Comparison of ENCODE assay signal across 10 cellular contexts in the genomic region with DNA sequence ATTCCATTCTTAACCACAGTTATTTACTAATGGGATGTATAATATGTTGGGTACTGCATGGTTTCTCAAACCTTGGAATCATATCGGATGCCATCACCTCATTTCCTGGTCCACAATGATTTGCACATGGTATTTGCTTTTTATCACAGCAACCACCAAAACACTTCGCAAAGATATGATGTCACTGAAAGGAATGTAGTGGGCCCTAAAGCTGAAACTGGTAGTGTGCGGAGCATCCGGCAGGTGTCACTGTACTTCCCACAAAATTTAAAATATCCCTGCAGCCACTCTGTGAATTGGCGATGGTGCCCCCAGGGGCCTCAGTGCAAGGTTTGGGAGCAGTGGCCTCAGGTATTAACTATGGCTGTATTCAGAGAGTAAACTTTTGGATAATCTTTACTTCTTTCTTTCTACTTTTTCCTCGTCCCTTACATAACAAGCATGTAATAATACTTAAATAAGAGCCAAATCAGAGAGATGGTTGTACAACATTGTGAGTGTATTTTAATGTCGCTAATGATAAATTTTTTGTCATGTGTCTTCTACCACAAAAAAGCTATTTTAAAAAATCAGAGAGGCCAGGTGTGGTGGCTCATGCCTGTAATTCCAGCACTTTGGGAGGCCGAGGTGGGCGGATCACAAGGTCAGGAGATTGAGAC.
DNase-seq lines count a peak whose midpoint lies in the region; ATAC-seq and TF ChIP-seq lines count a peak whose summit lies in the region.
"Had no signal": no experiment of that assay in that cellular context is flagged by ENCODE, and none has a peak within 500 bp of the region (broad histone marks: within the 10 kb centered on the region; RNA-seq: fewer than 3 reads in every experiment).

No MANE protein-coding gene starts in this region.

- ATAC-seq in T-helper 17 cell (peak; percentile 32), HG02981 (IDR thresholded peaks at IDR 0.05; ENCODE audit: unreplicated experiment) (no peak), HG02840 (IDR thresholded peaks at IDR 0.05; ENCODE audit: low FRiP score, unreplicated experiment) (no peak), GM21390 (IDR thresholded peaks at IDR 0.05; ENCODE audit: unreplicated experiment) (no peak)

- TF ChIP-seq CTCF in Caco-2 (IDR thresholded peaks at IDR 0.05; ENCODE audit: insufficient read depth in 1 of 2, low read depth in 1 of 2, low read length in 1 of 2, severe bottlenecking in 1 of 2, unreplicated experiment in 1 of 2) (peak; percentile 68 to 85), HFFc6 (IDR thresholded peaks at IDR 0.05) (peak; percentile 83), spleen (IDR thresholded peaks at IDR 0.05 in 8 of 11, conservative IDR thresholded peaks at IDR 0.05 in 3 of 11) (peak in 10 of 11 experiments; percentile 29 to 71 (median 46))

- H3K4me1 ChIP-seq in Caco-2 (no peaks in the 10 kb centered on the region), spleen (no peaks in the 10 kb centered on the region)

- H3K27me3 ChIP-seq in Caco-2 (replicated peaks; ENCODE audit: control insufficient read depth, insufficient read depth, low read length) (no peaks in the 10 kb centered on the region; the same call in 1 of the 2 replicates), spleen (replicated peaks in 1 of 7) (peaks cover 0 to 25% (median 0%) of the 10 kb centered on the region in 7 donors)

- H3K9me3 ChIP-seq in Caco-2 (no peaks in the 10 kb centered on the region), T-helper 17 cell (ENCODE audit: control insufficient read depth, low read length, poor library complexity, severe bottlenecking) (no peaks in the 10 kb centered on the region), spleen (no peaks in the 10 kb centered on the region)
- H3K9me3 ChIP-seq: neutrophil had no signal

- CTCF ChIA-PET in Caco-2 (lab: Charles Lee), result interaction anchor here (1.0 to 1.9 kb wide), 6 partner anchors 18 to 105 kb away, joined by 3 to 11 read pairs (median 4); no protein-coding TSS in a partner anchor

- no peaks in the 10 kb centered on the region for H3K9me3 Mint-ChIP-seq in Caco-2 (ENCODE audit: unreplicated experiment)
- no peaks in the 10 kb centered on the region for H3K9me3 Mint-ChIP-seq in HFFc6

- POLR2A ChIA-PET in Caco-2 (lab: Charles Lee), result no interaction called here

- peak in 1 of 2 experiments; percentile 80 for DNase-seq in Caco-2
- peak; percentile 91 for DNase-seq in HFFc6
- DNase-seq in T-helper 17 cell, result no peak
- DNase-seq in glomerular endothelial cell (ENCODE audit: extremely low read depth, low read depth, low spot score), result peak; percentile 62
- DNase-seq in spleen, result no peak

- 65 to 75% (median 69%) methylated on average over 9 of the region's 9 CpGs for WGBS in spleen, 5 donors

- H3K27me3 Mint-ChIP-seq in Caco-2 (ENCODE audit: insufficient read depth, unreplicated experiment) (peaks cover 23% of the 10 kb centered on the region), HFFc6 (ENCODE audit: insufficient read depth) (peaks cover 39% of the 10 kb centered on the region), T-helper 17 cell (peaks cover 40% of the 10 kb centered on the region)

- H3K27ac Mint-ChIP-seq in Caco-2 (ENCODE audit: unreplicated experiment) (peak overlapping the region; percentile 69), HFFc6 (peak overlapping the region; percentile 66), T-helper 17 cell (no peak overlapping the region)

- no peak overlapping the region for H3K27ac ChIP-seq in spleen
- H3K27ac ChIP-seq: neutrophil, SK-N-MC had no signal

- intact Hi-C loops in Caco-2 (cut with micrococcal nuclease; ENCODE audit: unreplicated experiment), result loop anchor here (1.0 kb wide), 3 partner anchors 21 to 218 kb away; no protein-coding TSS in a partner anchor
- intact Hi-C loops in spleen (cut with DNase I; ENCODE audit: low total_unique reads), result no loop called here

- H3K36me3 Mint-ChIP-seq in Caco-2 (ENCODE audit: insufficient read depth, unreplicated experiment) (no peaks in the 10 kb centered on the region), HFFc6 (ENCODE audit: low read depth) (no peaks in the 10 kb centered on the region), T-helper 17 cell (ENCODE audit: low read depth) (no peaks in the 10 kb centered on the region)

- H3K4me3 ChIP-seq in Caco-2 (ENCODE audit: low read depth, low read length) (no peak overlapping the region), spleen (no peak overlapping the region)
- H3K4me3 ChIP-seq: SK-N-MC had no signal

- H3K4me3 Mint-ChIP-seq in Caco-2 (ENCODE audit: unreplicated experiment) (no peak overlapping the region), HFFc6 (no peak overlapping the region), T-helper 17 cell (no peak overlapping the region)

- no TSS peak for BruUV-seq in Caco-2 (replicated peaks; lab: Mats Ljungman, UMichigan)

- TF ChIP-seq POLR2A in spleen (IDR thresholded peaks at IDR 0.05), result no peak

- H3K36me3 ChIP-seq in Caco-2 (ENCODE audit: control insufficient read depth, insufficient read depth, low read length) (no peaks in the 10 kb centered on the region), spleen (no peaks in the 10 kb centered on the region)
- H3K36me3 ChIP-seq: neutrophil had no signal

- H3K4me1 Mint-ChIP-seq in Caco-2 (ENCODE audit: low read depth, unreplicated experiment) (no peaks in the 10 kb centered on the region), HFFc6 (ENCODE audit: low read depth) (peaks cover 12% of the 10 kb centered on the region), T-helper 17 cell (peaks cover 2% of the 10 kb centered on the region)

Comparison
In these comparisons a context has a peak if more than half of its experiments do, and no peak if none do; other contexts are left out.
1. DNase-seq: peak in HFFc6 (single experiment) and glomerular endothelial cell (single experiment); none in T-helper 17 cell (0 of 3) and spleen (single experiment).
2. Peak in every context shown above with its lines, with median percentiles within 50 percentile points of each other: CTCF ChIP-seq.